2 cellular contexts compared by ENCODE assay signal in the genomic region with DNA sequence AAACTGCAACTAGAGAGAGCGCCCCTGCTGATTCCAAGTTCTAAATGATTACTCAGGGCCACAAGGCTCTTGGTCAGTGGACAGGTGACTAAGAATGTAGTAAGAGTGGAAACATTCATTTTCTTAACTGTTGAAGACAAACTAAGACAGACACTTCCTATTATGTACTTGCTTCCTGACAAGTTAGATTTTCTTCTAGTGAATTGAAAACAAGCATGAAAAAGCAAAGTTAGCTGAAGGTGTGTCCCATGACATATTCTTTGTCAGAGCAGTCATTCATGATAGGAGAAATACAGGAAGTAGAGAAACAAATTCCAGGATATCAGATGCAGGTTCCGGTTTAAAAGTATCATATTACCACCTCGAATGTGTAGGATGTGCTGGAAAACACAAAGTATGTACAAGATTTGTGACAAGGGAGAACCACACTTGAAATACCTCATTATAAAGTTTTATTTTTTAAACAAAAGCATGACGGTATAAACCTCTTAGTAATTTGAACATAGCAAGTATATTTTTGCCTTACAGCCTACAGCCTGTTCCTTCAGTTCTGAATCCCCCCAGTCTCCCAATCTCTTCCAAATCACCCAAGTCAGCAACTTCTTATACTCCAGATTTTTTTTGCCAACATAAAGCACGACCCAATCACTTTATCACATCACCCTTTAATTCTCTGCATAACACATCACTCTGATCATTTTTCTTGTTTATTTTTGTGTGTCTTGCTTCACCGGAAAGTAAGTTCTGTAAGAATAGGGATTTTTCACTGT.
TF ChIP-seq lines count a peak whose summit lies in the region.

No MANE protein-coding gene starts in this region.

TF ChIP-seq in GM12878, 131 proteins besides CTCF, POLR2A, EP300 and RAD21:
- TF ChIP-seq, protein P1, sequence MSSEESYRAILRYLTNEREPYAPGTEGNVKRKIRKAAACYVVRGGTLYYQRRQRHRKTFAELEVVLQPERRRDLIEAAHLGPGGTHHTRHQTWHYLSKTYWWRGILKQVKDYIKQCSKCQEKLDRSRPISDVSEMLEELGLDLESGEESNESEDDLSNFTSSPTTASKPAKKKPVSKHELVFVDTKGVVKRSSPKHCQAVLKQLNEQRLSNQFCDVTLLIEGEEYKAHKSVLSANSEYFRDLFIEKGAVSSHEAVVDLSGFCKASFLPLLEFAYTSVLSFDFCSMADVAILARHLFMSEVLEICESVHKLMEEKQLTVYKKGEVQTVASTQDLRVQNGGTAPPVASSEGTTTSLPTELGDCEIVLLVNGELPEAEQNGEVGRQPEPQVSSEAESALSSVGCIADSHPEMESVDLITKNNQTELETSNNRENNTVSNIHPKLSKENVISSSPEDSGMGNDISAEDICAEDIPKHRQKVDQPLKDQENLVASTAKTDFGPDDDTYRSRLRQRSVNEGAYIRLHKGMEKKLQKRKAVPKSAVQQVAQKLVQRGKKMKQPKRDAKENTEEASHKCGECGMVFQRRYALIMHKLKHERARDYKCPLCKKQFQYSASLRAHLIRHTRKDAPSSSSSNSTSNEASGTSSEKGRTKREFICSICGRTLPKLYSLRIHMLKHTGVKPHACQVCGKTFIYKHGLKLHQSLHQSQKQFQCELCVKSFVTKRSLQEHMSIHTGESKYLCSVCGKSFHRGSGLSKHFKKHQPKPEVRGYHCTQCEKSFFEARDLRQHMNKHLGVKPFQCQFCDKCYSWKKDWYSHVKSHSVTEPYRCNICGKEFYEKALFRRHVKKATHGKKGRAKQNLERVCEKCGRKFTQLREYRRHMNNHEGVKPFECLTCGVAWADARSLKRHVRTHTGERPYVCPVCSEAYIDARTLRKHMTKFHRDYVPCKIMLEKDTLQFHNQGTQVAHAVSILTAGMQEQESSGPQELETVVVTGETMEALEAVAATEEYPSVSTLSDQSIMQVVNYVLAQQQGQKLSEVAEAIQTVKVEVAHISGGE (CRISPR knock-in tag; IDR thresholded peaks at IDR 0.05): no peak
- TF ChIP-seq, protein P2, sequence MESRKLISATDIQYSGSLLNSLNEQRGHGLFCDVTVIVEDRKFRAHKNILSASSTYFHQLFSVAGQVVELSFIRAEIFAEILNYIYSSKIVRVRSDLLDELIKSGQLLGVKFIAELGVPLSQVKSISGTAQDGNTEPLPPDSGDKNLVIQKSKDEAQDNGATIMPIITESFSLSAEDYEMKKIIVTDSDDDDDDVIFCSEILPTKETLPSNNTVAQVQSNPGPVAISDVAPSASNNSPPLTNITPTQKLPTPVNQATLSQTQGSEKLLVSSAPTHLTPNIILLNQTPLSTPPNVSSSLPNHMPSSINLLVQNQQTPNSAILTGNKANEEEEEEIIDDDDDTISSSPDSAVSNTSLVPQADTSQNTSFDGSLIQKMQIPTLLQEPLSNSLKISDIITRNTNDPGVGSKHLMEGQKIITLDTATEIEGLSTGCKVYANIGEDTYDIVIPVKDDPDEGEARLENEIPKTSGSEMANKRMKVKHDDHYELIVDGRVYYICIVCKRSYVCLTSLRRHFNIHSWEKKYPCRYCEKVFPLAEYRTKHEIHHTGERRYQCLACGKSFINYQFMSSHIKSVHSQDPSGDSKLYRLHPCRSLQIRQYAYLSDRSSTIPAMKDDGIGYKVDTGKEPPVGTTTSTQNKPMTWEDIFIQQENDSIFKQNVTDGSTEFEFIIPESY (IDR thresholded peaks at IDR 0.05): no peak
- no peak for TF ChIP-seq TAF1 (IDR thresholded peaks at IDR 0.05; ENCODE audit: borderline replicate concordance, low read depth, low read length)
- TF ChIP-seq, protein P3, sequence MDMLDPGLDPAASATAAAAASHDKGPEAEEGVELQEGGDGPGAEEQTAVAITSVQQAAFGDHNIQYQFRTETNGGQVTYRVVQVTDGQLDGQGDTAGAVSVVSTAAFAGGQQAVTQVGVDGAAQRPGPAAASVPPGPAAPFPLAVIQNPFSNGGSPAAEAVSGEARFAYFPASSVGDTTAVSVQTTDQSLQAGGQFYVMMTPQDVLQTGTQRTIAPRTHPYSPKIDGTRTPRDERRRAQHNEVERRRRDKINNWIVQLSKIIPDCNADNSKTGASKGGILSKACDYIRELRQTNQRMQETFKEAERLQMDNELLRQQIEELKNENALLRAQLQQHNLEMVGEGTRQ (IDR thresholded peaks at IDR 0.05; ENCODE audit: borderline replicate concordance, low read depth, low read length): no peak

TF ChIP-seq in liver, 16 proteins besides CTCF, POLR2A, EP300 and RAD21:
- TF ChIP-seq, protein P4, sequence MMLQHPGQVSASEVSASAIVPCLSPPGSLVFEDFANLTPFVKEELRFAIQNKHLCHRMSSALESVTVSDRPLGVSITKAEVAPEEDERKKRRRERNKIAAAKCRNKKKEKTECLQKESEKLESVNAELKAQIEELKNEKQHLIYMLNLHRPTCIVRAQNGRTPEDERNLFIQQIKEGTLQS (IDR thresholded peaks at IDR 0.05): peak; percentile 6
- TF ChIP-seq SP1 (IDR thresholded peaks at IDR 0.05): no peak
